Comparison of ENCODE assay signal across 8 cellular contexts in the genomic region with DNA sequence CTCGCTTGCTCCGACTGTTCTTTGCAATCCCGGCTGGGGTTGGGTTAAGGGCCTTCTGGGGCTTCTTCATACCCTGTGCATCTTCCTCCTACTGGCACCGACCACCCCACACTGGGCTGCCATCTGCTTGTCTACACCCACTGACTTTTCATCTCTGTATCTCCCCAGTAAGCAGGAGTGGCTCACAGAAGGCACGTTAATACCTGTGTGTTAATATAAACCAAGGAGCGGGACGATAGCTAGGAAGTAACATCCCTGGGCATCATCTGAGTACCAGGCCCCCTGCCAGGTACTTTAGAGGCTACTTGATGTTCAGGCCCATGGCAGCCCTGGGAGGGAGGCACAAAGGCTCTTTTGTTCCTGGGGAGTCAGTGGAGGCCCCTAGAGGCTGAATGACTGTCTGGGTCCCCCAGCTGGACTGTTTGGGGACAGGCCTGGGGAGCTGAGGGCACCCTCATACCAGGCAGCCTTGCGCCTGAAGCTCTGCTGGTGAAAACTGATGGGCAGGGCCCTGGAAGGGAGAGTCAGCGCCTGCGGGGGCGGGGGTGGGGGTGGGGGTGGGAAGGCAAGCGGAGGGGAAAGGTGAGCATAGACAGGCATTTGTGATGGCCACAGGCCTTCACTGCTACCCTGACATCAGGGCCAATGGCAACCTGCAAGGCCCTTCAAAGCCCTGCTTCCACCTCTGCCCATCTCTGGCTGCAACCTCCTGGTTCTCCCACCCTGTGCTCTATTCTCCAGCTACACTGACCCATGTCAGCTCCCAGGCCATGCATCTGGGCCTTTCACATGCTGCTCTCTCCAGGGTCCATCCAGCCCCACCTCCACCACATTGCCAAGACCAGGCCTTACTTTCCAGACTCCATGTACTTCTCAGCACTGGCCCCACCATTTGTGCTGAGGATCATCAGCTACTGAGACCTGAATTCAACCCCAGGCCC. TPM values are rescaled to one million over a fixed set of nuclear protein-coding genes. Genes with fewer than 3 reads are reported as not detected.
A peak's percentile ranks its signal among the peaks of the same experiment; 100 is the strongest.
DNase-seq lines count a peak whose midpoint lies in the region; ATAC-seq and TF ChIP-seq lines count a peak whose summit lies in the region.

No MANE protein-coding gene starts in this region.

- peaks cover 10% of the 10 kb centered on the region for H3K4me1 Mint-ChIP-seq in activated T-cell treated with anti-CD3 and anti-CD28 coated beads, Interleukin-2, amount 50 U/mL, for 4 hours (ENCODE audit: low read depth)

- peak overlapping the region; percentile 49 for H3K4me2 ChIP-seq in SU-DHL-6 (ENCODE audit: low read depth, low read length, poor library complexity, severe bottlenecking)

- no peaks in the 10 kb centered on the region for H3K36me3 Mint-ChIP-seq in activated T-cell treated with anti-CD3 and anti-CD28 coated beads, Interleukin-2, amount 50 U/mL, for 4 hours (ENCODE audit: insufficient read depth)

- H3K9me2 ChIP-seq in SU-DHL-6 (replicated peaks; ENCODE audit: insufficient read depth, low read length): no peaks in the 10 kb centered on the region

- H2AFZ ChIP-seq in SU-DHL-6 (ENCODE audit: low read depth, low read length, severe bottlenecking): peak overlapping the region; percentile 83

- H3K9me3 ChIP-seq in SU-DHL-6 (ENCODE audit: insufficient read depth, low read length): no peaks in the 10 kb centered on the region
- H3K9me3 ChIP-seq in esophagus squamous epithelium: no peaks in the 10 kb centered on the region

- H3K27me3 ChIP-seq in SU-DHL-6 (ENCODE audit: low read length) (no peaks in the 10 kb centered on the region), esophagus squamous epithelium (no peaks in the 10 kb centered on the region)

- peak overlapping the region; percentile 66 for H3K4me3 Mint-ChIP-seq in activated T-cell treated with anti-CD3 and anti-CD28 coated beads, Interleukin-2, amount 50 U/mL, for 4 hours

- no peak for DNase-seq in activated T-cell treated with anti-CD3 and anti-CD28 coated beads, Interleukin-2, amount 50 U/mL, for 4 hours
- DNase-seq in activated T-cell treated with anti-CD3 and anti-CD28 coated beads, Interleukin-2, amount 50 U/mL, for 1 hour: no peak
- DNase-seq in esophagus squamous epithelium (lab: John Stamatoyannopoulos, UW): no peak
- peak in 7 of 10 donors; percentile 21 to 93 (median 47) for DNase-seq in posterior cingulate gyrus
- no peak for DNase-seq in NCI-H187 (lab: John Stamatoyannopoulos, UW)

- 26 to 34% methylated on average over 3 to 8 of the region's 12 CpGs for whole genome bisulfite sequencing in esophagus squamous epithelium, 2 donors

- no peaks in the 10 kb centered on the region for H3K27me3 Mint-ChIP-seq in activated T-cell treated with anti-CD3 and anti-CD28 coated beads, Interleukin-2, amount 50 U/mL, for 4 hours (ENCODE audit: low read depth)

- no peaks in the 10 kb centered on the region for H3K9me3 Mint-ChIP-seq in activated T-cell treated with anti-CD3 and anti-CD28 coated beads, Interleukin-2, amount 50 U/mL, for 4 hours

- intact Hi-C loops in esophagus squamous epithelium (cut with DNase I): loop anchor here (5.0 kb wide), 1 partner anchor 211 kb away; no protein-coding TSS in a partner anchor
- intact Hi-C loops in posterior cingulate gyrus (cut with DNase I): loop anchor here (2.0 kb wide), 1 partner anchor 19 kb away; no protein-coding TSS in a partner anchor

- H3K27ac ChIP-seq in SU-DHL-6 (ENCODE audit: low read depth, low read length) (peak overlapping the region; percentile 34; the same call in 1 of the 2 replicates), esophagus squamous epithelium (peak overlapping the region; percentile 89 to 94 (median 94))

- peak; percentile 3 to 6 for ATAC-seq in activated T-cell treated with anti-CD3 and anti-CD28 coated beads, Interleukin-2, amount 50 U/mL, for 4 hours
- ATAC-seq in HG03025 (IDR thresholded peaks at IDR 0.05; ENCODE audit: low FRiP score, unreplicated experiment) (no peak), HG03135 (IDR thresholded peaks at IDR 0.05; ENCODE audit: unreplicated experiment) (no peak)

- TF ChIP-seq POLR2A in esophagus squamous epithelium (IDR thresholded peaks at IDR 0.05): no peak

- TF ChIP-seq CTCF in SU-DHL-6 (IDR thresholded peaks at IDR 0.05; ENCODE audit: insufficient read depth, low read length, poor library complexity, severe bottlenecking) (no peak), esophagus squamous epithelium (IDR thresholded peaks at IDR 0.05) (no peak)

- peak overlapping the region; percentile 10 for H3K4me3 ChIP-seq in SU-DHL-6 (ENCODE audit: insufficient read depth, low read length, poor library complexity, severe bottlenecking)
- H3K4me3 ChIP-seq in esophagus squamous epithelium: peak overlapping the region; percentile 18 to 67 (median 46)

- peak overlapping the region; percentile 58 for H3K9ac ChIP-seq in SU-DHL-6 (ENCODE audit: low read length)

- H3K4me1 ChIP-seq in esophagus squamous epithelium: peaks cover 15 to 43% (median 19%) of the 10 kb centered on the region in 3 donors

- 0 out of 2 replicates have a peak, but pooled peaks cover 5% of the 10 kb centered on the region for H3F3A ChIP-seq in SU-DHL-6 (ENCODE audit: insufficient read depth)

- H3K79me2 ChIP-seq in SU-DHL-6 (ENCODE audit: insufficient read depth, low read length): no peaks in the 10 kb centered on the region

- no peaks in the 10 kb centered on the region for H3K36me3 ChIP-seq in SU-DHL-6 (ENCODE audit: low read length)
- H3K36me3 ChIP-seq in esophagus squamous epithelium: no peaks in the 10 kb centered on the region

- H4K20me1 ChIP-seq in SU-DHL-6 (ENCODE audit: low read depth, low read length): no peaks in the 10 kb centered on the region

RNA-seq across cellular contexts. Expression of gene DEGS2, which starts 34.2 kb away (rescaled TPM):
- under 1 TPM; 0.19 to 0.40 (median 0.40) TPM for total RNA-seq in activated T-cell treated with anti-CD3 and anti-CD28 coated beads, Interleukin-2, amount 50 U/mL, for 4 hours
- total RNA-seq in esophagus squamous epithelium: 100 to 1,000 TPM in 1 of 4 donors, 10 to 100 TPM in 3; 23.8 to 116 (median 27.3) TPM

RNA-seq across cellular contexts. Expression of gene YY1, which starts 45.3 kb away (rescaled TPM):
- 10 to 100 TPM; 81.3 to 90.1 (median 88.3) TPM for total RNA-seq in activated T-cell treated with anti-CD3 and anti-CD28 coated beads, Interleukin-2, amount 50 U/mL, for 4 hours
- total RNA-seq in esophagus squamous epithelium: 10 to 100 TPM; 30.6 to 46.5 (median 33.5) TPM

Comparison
In these comparisons a context has a peak if more than half of its experiments do, and no peak if none do; other contexts are left out.
1. ATAC-seq: peak in activated T-cell treated with anti-CD3 and anti-CD28 coated beads, Interleukin-2, amount 50 U/mL, for 4 hours (2 of 2); none in HG03025 (single experiment) and HG03135 (single experiment).
2. DNase-seq: peak in posterior cingulate gyrus (7 of 10); none in activated T-cell treated with anti-CD3 and anti-CD28 coated beads, Interleukin-2, amount 50 U/mL, for 4 hours (single experiment), activated T-cell treated with anti-CD3 and anti-CD28 coated beads, Interleukin-2, amount 50 U/mL, for 1 hour (single experiment), esophagus squamous epithelium (single experiment) and NCI-H187 (0 of 2).
3. RNA of gene DEGS2, which starts 34.2 kb away (total RNA-seq): 23.8 to 116 TPM in esophagus squamous epithelium; 0.19 to 0.40 TPM in activated T-cell treated with anti-CD3 and anti-CD28 coated beads, Interleukin-2, amount 50 U/mL, for 4 hours; every median in the first group is over 10 times any median in the second.